Comparison of ENCODE assay signal across 8 cellular contexts in the genomic region with DNA sequence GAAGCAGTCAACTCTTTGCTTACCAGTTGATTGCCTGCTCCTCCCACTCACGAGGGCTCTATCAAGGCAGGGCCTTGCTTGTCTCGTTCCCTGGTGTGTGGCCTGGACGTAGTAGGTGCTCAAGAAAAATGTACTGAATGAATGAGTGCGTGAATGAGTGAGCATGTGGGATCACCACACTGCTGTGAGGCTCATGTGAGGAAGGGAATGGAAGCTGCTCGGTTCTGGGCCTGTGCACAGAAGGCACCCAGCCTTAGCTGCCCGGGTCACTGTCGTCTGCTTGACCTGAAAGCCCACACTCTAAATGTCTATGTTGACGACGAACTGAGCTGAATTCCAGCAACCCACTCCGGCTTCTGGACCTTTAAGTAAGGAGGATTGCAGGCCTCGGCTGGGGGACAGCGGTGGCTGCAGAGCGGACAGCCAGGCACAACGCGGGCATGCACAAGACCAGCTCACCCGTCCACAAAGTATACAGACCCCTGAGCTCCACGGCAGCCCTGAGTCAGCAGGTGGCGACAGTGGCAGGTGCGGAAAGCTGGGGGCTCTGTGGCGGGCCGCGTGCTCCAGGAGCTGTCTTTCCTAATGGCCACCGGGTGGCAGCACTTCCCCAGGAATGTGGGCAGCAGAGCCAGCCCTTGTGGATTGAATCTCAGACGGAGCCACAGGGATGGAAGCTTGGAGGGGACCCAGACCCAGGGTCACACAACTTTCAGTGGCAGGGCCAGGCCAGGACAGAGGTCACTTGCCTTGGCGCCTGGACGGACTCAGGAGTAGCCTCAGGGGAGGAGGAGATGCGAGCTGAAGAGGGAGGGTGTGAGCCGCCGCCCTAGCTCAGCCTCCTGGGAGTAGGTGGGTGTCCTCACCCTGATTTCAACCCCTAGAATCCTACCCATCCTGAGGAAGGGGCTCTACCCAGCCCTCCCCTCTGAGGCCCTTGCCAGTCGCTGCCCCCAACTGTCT. TPM values are rescaled to one million over a fixed set of nuclear protein-coding genes. Genes with fewer than 3 reads are reported as not detected.
DNase-seq lines count a peak whose midpoint lies in the region; ATAC-seq and TF ChIP-seq lines count a peak whose summit lies in the region.

No MANE protein-coding gene starts in this region.

- no peak overlapping the region for H3K4me3 Mint-ChIP-seq in activated CD4-positive, alpha-beta T cell treated with anti-CD3 and anti-CD28 coated beads, Interleukin-2, amount 10 ng/mL, durations not matched to agents 7 days and 5 days

- H3K4me3 ChIP-seq in left lung: no peak overlapping the region

- ATAC-seq in HG03565 (IDR thresholded peaks at IDR 0.05; ENCODE audit: unreplicated experiment): peak; percentile 57
- peak; percentile 83 for ATAC-seq in left lung
- ATAC-seq in HG03196 (IDR thresholded peaks at IDR 0.05; ENCODE audit: unreplicated experiment): no peak

- peaks cover 0 to 8% of the 10 kb centered on the region in 2 donors for H3K4me1 ChIP-seq in left lung

- TF ChIP-seq CTCF in left lung (IDR thresholded peaks at IDR 0.05): peak; percentile 84 to 93

- no peaks in the 10 kb centered on the region for H3K9me3 Mint-ChIP-seq in activated CD4-positive, alpha-beta T cell treated with anti-CD3 and anti-CD28 coated beads, Interleukin-2, amount 10 ng/mL, durations not matched to agents 7 days and 5 days

- no peaks in the 10 kb centered on the region for H3K36me3 Mint-ChIP-seq in activated CD4-positive, alpha-beta T cell treated with anti-CD3 and anti-CD28 coated beads, Interleukin-2, amount 10 ng/mL, durations not matched to agents 7 days and 5 days (ENCODE audit: low read depth)

- H3K27me3 ChIP-seq in left lung: no peaks in the 10 kb centered on the region

- H3K27ac Mint-ChIP-seq in activated CD4-positive, alpha-beta T cell treated with anti-CD3 and anti-CD28 coated beads, Interleukin-2, amount 10 ng/mL, durations not matched to agents 7 days and 5 days: no peak overlapping the region

- H3K9me3 ChIP-seq in left lung: no peaks in the 10 kb centered on the region

- CTCF ChIA-PET in activated CD4-positive, alpha-beta T cell treated with anti-CD3 and anti-CD28 coated beads, Interleukin-2, amount 10 ng/mL, durations not matched to agents 7 days and 5 days (lab: Charles Lee): interaction anchor here (0.6 to 2.1 kb wide), 27 partner anchors 14 to 646 kb away, joined by 3 to 7 read pairs (median 3); no protein-coding TSS in a partner anchor

- H3K4me1 Mint-ChIP-seq in activated CD4-positive, alpha-beta T cell treated with anti-CD3 and anti-CD28 coated beads, Interleukin-2, amount 10 ng/mL, durations not matched to agents 7 days and 5 days: peaks cover 12% of the 10 kb centered on the region

- intact Hi-C loops in left lung (cut with DNase I): no loop called here

- no peaks in the 10 kb centered on the region for H3K36me3 ChIP-seq in left lung

- POLR2A ChIA-PET in activated CD4-positive, alpha-beta T cell treated with anti-CD3 and anti-CD28 coated beads, Interleukin-2, amount 10 ng/mL, durations not matched to agents 7 days and 5 days (lab: Charles Lee): interaction anchor here (0.6 kb wide), 1 partner anchor 435 kb away, joined by 3 read pairs; no protein-coding TSS in a partner anchor

- DNase-seq in DMS53 (lab: John Stamatoyannopoulos, UW) (peak; percentile 71), NCI-H748 (lab: John Stamatoyannopoulos, UW; ENCODE audit: unreplicated experiment) (peak; percentile 79), left lung (peak; percentile 80 to 93)
- peak; percentile 78 for DNase-seq in activated CD4-positive, alpha-beta T cell treated with anti-CD3 and anti-CD28 coated beads, Interleukin-2, amount 10 ng/mL, durations not matched to agents 7 days and 5 days
- DNase-seq in stimulated activated CD4-positive, alpha-beta T cell treated with anti-CD3 and anti-CD28 coated beads, TNF-alpha, amount 100 ng/mL, for 1 hour (ENCODE audit: low read depth in 3 of 3, low spot score in 1 of 3): peak; percentile 32 to 58 (median 53)

- H3K27me3 Mint-ChIP-seq in activated CD4-positive, alpha-beta T cell treated with anti-CD3 and anti-CD28 coated beads, Interleukin-2, amount 10 ng/mL, durations not matched to agents 7 days and 5 days: peaks cover 3% of the 10 kb centered on the region

- H3K27ac ChIP-seq in cingulate gyrus (ENCODE audit: low read depth, low read length): peak overlapping the region; percentile 85
- H3K27ac ChIP-seq in left lung: no peak overlapping the region

RNA-seq across cellular contexts. Expression of gene PICK1, which starts 5.0 kb away (rescaled TPM):
- total RNA-seq in activated CD4-positive, alpha-beta T cell treated with anti-CD3 and anti-CD28 coated beads, Interleukin-2, amount 10 ng/mL, durations not matched to agents 7 days and 5 days: 10 to 100 TPM; 15.2 to 15.4 TPM
- 10 to 100 TPM; 30.9 to 39.5 TPM for total RNA-seq in left lung

RNA-seq across cellular contexts. Expression of gene SLC16A8, which starts 31.8 kb away (rescaled TPM):
- total RNA-seq in activated CD4-positive, alpha-beta T cell treated with anti-CD3 and anti-CD28 coated beads, Interleukin-2, amount 10 ng/mL, durations not matched to agents 7 days and 5 days: not detected
- under 1 TPM; 0.38 to 0.45 TPM for total RNA-seq in left lung

RNA-seq across cellular contexts. Expression of gene BAIAP2L2, which starts 58.3 kb away (rescaled TPM):
- under 1 TPM; 0.50 to 0.55 TPM for total RNA-seq in activated CD4-positive, alpha-beta T cell treated with anti-CD3 and anti-CD28 coated beads, Interleukin-2, amount 10 ng/mL, durations not matched to agents 7 days and 5 days
- total RNA-seq in left lung: under 1 TPM; 0.34 to 0.35 TPM
